Comparison of ENCODE assay signal across 23 cellular contexts in genomic region chr11:69439651-69440464, GRCh38. TPM values are rescaled to one million over a fixed set of nuclear protein-coding genes. Genes with fewer than 3 reads are reported as not detected.
DNase-seq lines count a peak whose midpoint lies in the region; ATAC-seq and TF ChIP-seq lines count a peak whose summit lies in the region.
"Had no signal": no experiment of that assay in that cellular context is flagged by ENCODE, and none has a peak within 500 bp of the region (broad histone marks: within the 10 kb centered on the region; RNA-seq: fewer than 3 reads in every experiment).

No MANE protein-coding gene starts in this region.

- no peak overlapping the region for H4K8ac ChIP-seq in mesenchymal stem cell (ENCODE audit: low read length)

- H3K9me3 Mint-ChIP-seq in activated naive CD4-positive, alpha-beta T cell treated with anti-CD3 and anti-CD28 coated beads, Interleukin-2, amount 10 ng/mL, durations not matched to agents 7 days and 5 days = no peaks in the 10 kb centered on the region
- H3K9me3 Mint-ChIP-seq in chondrocyte (ENCODE audit: low read depth) = no peaks in the 10 kb centered on the region
- no peaks in the 10 kb centered on the region for H3K9me3 Mint-ChIP-seq in type B pancreatic cell
- peaks cover 3% of the 10 kb centered on the region; the same call in 1 of the 2 replicates for H3K9me3 Mint-ChIP-seq in WTC11
- H3K9me3 Mint-ChIP-seq: CD4-positive, alpha-beta memory T cell had no signal

- H2BK12ac ChIP-seq in mesenchymal stem cell (ENCODE audit: low read length in 2 of 2) = peak overlapping the region; percentile 33 to 38

- WGBS in mesenchymal stem cell = 95% methylated on average over 13 of the region's 13 CpGs

- DNase-seq in activated naive CD4-positive, alpha-beta T cell treated with anti-CD3 and anti-CD28 coated beads, Interleukin-2, amount 10 ng/mL, durations not matched to agents 7 days and 5 days = no peak
- DNase-seq in activated naive CD4-positive, alpha-beta T cell (lab: John Stamatoyannopoulos, UW) = no peak
- DNase-seq in chondrocyte (ENCODE audit: low spot score) = peak; percentile 68
- no peak for DNase-seq in mesenchymal stem cell
- DNase-seq in type B pancreatic cell (ENCODE audit: extremely low spot score, unreplicated experiment) = no peak
- DNase-seq in NCI-H1436 treated with DMSO at 0.1 percent for 48 hours (lab: John Stamatoyannopoulos, UW) = no peak
- DNase-seq in WTC11 (ENCODE audit: low spot score) = no peak
- DNase-seq: CD4-positive, alpha-beta memory T cell; DMS79; GDM1; KG1; NCI-H1048; NCI-H2081 treated with DMSO at 0.1 percent for 48 hours; NCI-H510A treated with DMSO at 0.1 percent for 48 hours; NCI-H82; PC-9 had no signal

- POLR2A ChIA-PET in WTC11 (lab: Charles Lee) = no interaction called here

- H2AK5ac ChIP-seq in mesenchymal stem cell (ENCODE audit: low read length, severe bottlenecking) = no peak overlapping the region

- peak overlapping the region; percentile 39 for H3K27ac Mint-ChIP-seq in activated naive CD4-positive, alpha-beta T cell treated with anti-CD3 and anti-CD28 coated beads, Interleukin-2, amount 10 ng/mL, durations not matched to agents 7 days and 5 days
- H3K27ac Mint-ChIP-seq in chondrocyte (ENCODE audit: unreplicated experiment) (no peak overlapping the region), type B pancreatic cell (peak overlapping the region; percentile 43), WTC11 (no peak overlapping the region)
- H3K27ac Mint-ChIP-seq: CD4-positive, alpha-beta memory T cell had no signal

- H3K27me3 Mint-ChIP-seq in activated naive CD4-positive, alpha-beta T cell treated with anti-CD3 and anti-CD28 coated beads, Interleukin-2, amount 10 ng/mL, durations not matched to agents 7 days and 5 days = peaks cover 47% of the 10 kb centered on the region
- H3K27me3 Mint-ChIP-seq in chondrocyte (ENCODE audit: low read depth) = no peaks in the 10 kb centered on the region
- H3K27me3 Mint-ChIP-seq in type B pancreatic cell = no peaks in the 10 kb centered on the region
- peaks cover 10% of the 10 kb centered on the region for H3K27me3 Mint-ChIP-seq in WTC11 (ENCODE audit: low read depth)

- H2AFZ ChIP-seq in mesenchymal stem cell (ENCODE audit: low read depth, low read length) = no peak overlapping the region
- H2AFZ ChIP-seq: PC-9 had no signal

- no peak overlapping the region for H3K4me3 ChIP-seq in mesenchymal stem cell (ENCODE audit: insufficient read depth in 1 of 2, low read depth in 1 of 2, low read length in 2 of 2)
- H3K4me3 ChIP-seq: GM12878, PC-9, SJSA1 had no signal

- H3K79me1 ChIP-seq in mesenchymal stem cell (replicated peaks; ENCODE audit: low read length, poor library complexity, severe bottlenecking) = no peaks in the 10 kb centered on the region

- H3K36me3 Mint-ChIP-seq in activated naive CD4-positive, alpha-beta T cell treated with anti-CD3 and anti-CD28 coated beads, Interleukin-2, amount 10 ng/mL, durations not matched to agents 7 days and 5 days = no peaks in the 10 kb centered on the region
- no peaks in the 10 kb centered on the region for H3K36me3 Mint-ChIP-seq in chondrocyte (ENCODE audit: low read depth)
- H3K36me3 Mint-ChIP-seq in type B pancreatic cell = no peaks in the 10 kb centered on the region
- no peaks in the 10 kb centered on the region for H3K36me3 Mint-ChIP-seq in WTC11
- H3K36me3 Mint-ChIP-seq: CD4-positive, alpha-beta memory T cell had no signal

- no peaks in the 10 kb centered on the region for H3K27me3 ChIP-seq in mesenchymal stem cell (ENCODE audit: control insufficient read depth in 1 of 2, insufficient read depth in 1 of 2, low read length in 2 of 2)
- H3K27me3 ChIP-seq: SJSA1 had no signal

- H3K18ac ChIP-seq in mesenchymal stem cell (ENCODE audit: low read depth in 1 of 2, low read length in 2 of 2) = peak overlapping the region in 1 of 2 experiments; percentile 35

- peaks cover 5% of the 10 kb centered on the region for H3K4me1 Mint-ChIP-seq in activated naive CD4-positive, alpha-beta T cell treated with anti-CD3 and anti-CD28 coated beads, Interleukin-2, amount 10 ng/mL, durations not matched to agents 7 days and 5 days
- H3K4me1 Mint-ChIP-seq in chondrocyte (ENCODE audit: low read depth) = peaks cover 38% of the 10 kb centered on the region
- peaks cover 44% of the 10 kb centered on the region for H3K4me1 Mint-ChIP-seq in type B pancreatic cell (ENCODE audit: unreplicated experiment)
- H3K4me1 Mint-ChIP-seq in WTC11 = peaks cover 67% of the 10 kb centered on the region

- no peak overlapping the region for H4K91ac ChIP-seq in mesenchymal stem cell (ENCODE audit: low read length)

- ATAC-seq in GM21367 (IDR thresholded peaks at IDR 0.05; ENCODE audit: unreplicated experiment) (no peak), WTC11 (no peak)
- ATAC-seq: GM12878 had no signal

- H3K9me3 ChIP-seq in mesenchymal stem cell (ENCODE audit: control insufficient read depth, low read length) = no peaks in the 10 kb centered on the region
- H3K9me3 ChIP-seq: SJSA1 had no signal

- no peak overlapping the region for H3K9ac ChIP-seq in mesenchymal stem cell (ENCODE audit: low read length)

- H2BK5ac ChIP-seq in mesenchymal stem cell (ENCODE audit: low read depth, low read length, poor library complexity, severe bottlenecking) = no peak overlapping the region

- no peak overlapping the region for H3K4me3 Mint-ChIP-seq in activated naive CD4-positive, alpha-beta T cell treated with anti-CD3 and anti-CD28 coated beads, Interleukin-2, amount 10 ng/mL, durations not matched to agents 7 days and 5 days
- H3K4me3 Mint-ChIP-seq in chondrocyte (ENCODE audit: unreplicated experiment) = no peak overlapping the region
- peak overlapping the region; percentile 15 for H3K4me3 Mint-ChIP-seq in type B pancreatic cell
- no peak overlapping the region for H3K4me3 Mint-ChIP-seq in WTC11
- H3K4me3 Mint-ChIP-seq: CD4-positive, alpha-beta memory T cell had no signal

- peaks cover 43% of the 10 kb centered on the region for H3K4me1 ChIP-seq in mesenchymal stem cell (ENCODE audit: control insufficient read depth, insufficient read depth, low read depth, low read length)

- peaks cover 0 to 3% of the 10 kb centered on the region in 2 experiments for H3K36me3 ChIP-seq in mesenchymal stem cell (ENCODE audit: control insufficient read depth in 1 of 2, insufficient read depth in 2 of 2, low read depth in 1 of 2, low read length in 2 of 2)
- H3K36me3 ChIP-seq: SJSA1 had no signal

- H2BK120ac ChIP-seq in mesenchymal stem cell (ENCODE audit: low read depth, low read length) = peak overlapping the region; percentile 66

- H2BK15ac ChIP-seq in mesenchymal stem cell (ENCODE audit: low read depth, poor library complexity, severe bottlenecking) = no peak overlapping the region

- CTCF ChIA-PET in activated naive CD4-positive, alpha-beta T cell treated with anti-CD3 and anti-CD28 coated beads, Interleukin-2, amount 10 ng/mL, durations not matched to agents 7 days and 5 days (lab: Charles Lee) = no interaction called here
- CTCF ChIA-PET in WTC11 (lab: Charles Lee) = interaction anchor here (1.2 kb wide), 1 partner anchor 147 kb away, joined by 3 read pairs; no protein-coding TSS in a partner anchor

- H3K27ac ChIP-seq in mesenchymal stem cell (ENCODE audit: low read length, poor library complexity, severe bottlenecking) = no peak overlapping the region
- H3K27ac ChIP-seq: 22Rv1, SJSA1 had no signal

- TF ChIP-seq CTCF in chondrocyte (IDR thresholded peaks at IDR 0.05) = no peak
- no peak for TF ChIP-seq CTCF in type B pancreatic cell (conservative IDR thresholded peaks at IDR 0.05)
- TF ChIP-seq CTCF in WTC11 (IDR thresholded peaks at IDR 0.05) = no peak

- peak overlapping the region in 1 of 2 experiments; percentile 7 for H3K14ac ChIP-seq in mesenchymal stem cell (ENCODE audit: low read length in 2 of 2)

- H3K4me2 ChIP-seq in mesenchymal stem cell (ENCODE audit: low read length, poor library complexity, severe bottlenecking) = no peak overlapping the region
- H3K4me2 ChIP-seq: PC-9 had no signal

- H3K4ac ChIP-seq in mesenchymal stem cell (ENCODE audit: low read depth in 1 of 2, low read length in 2 of 2) = peak overlapping the region in 1 of 2 experiments; percentile 30

- no peak overlapping the region for H3K23ac ChIP-seq in mesenchymal stem cell (ENCODE audit: low read length in 2 of 2)

TF ChIP-seq in WTC11, 78 proteins besides CTCF, POLR2A, EP300 and RAD21 (continues in another document):
- TF ChIP-seq CREB1 (CRISPR knock-in tag; IDR thresholded peaks at IDR 0.05) (no peak), JAZF1 (CRISPR knock-in tag; IDR thresholded peaks at IDR 0.05) (no peak), PRDM15 (CRISPR knock-in tag; IDR thresholded peaks at IDR 0.05) (no peak), NR3C1 (CRISPR knock-in tag; conservative IDR thresholded peaks at IDR 0.05; ENCODE audit: low read depth) (no peak), ETV6 (CRISPR knock-in tag; IDR thresholded peaks at IDR 0.05) (no peak), RELA (CRISPR knock-in tag; IDR thresholded peaks at IDR 0.05; ENCODE audit: borderline replicate concordance) (no peak), ELF4 (CRISPR knock-in tag; IDR thresholded peaks at IDR 0.05; ENCODE audit: low read depth) (no peak)

RNA-seq across cellular contexts. Expression of gene LINC01488, which starts 41.6 kb away (rescaled TPM):
- total RNA-seq in chondrocyte (not detected in 3 replicates), type B pancreatic cell (ENCODE audit: low replicate concordance) (not detected in 2 replicates), WTC11 (2021) (not detected in 3 replicates)
- polyA plus RNA-seq in mesenchymal stem cell (2013, experiment 1 of 2) = not detected
- not detected for polyA plus RNA-seq in mesenchymal stem cell (2013, experiment 2 of 2)
- total RNA-seq: CD4-positive, alpha-beta memory T cell; GM12878; H7; PC-9 had no signal
- polyA plus RNA-seq: AG04450; BJ; CD4-positive, alpha-beta memory T cell; GM12878 had no signal

Comparison
In these comparisons a context has a peak if more than half of its experiments do, and no peak if none do; other contexts are left out.
1. H3K27ac Mint-ChIP-seq: peak in activated naive CD4-positive, alpha-beta T cell treated with anti-CD3 and anti-CD28 coated beads, Interleukin-2, amount 10 ng/mL, durations not matched to agents 7 days and 5 days (single experiment) and type B pancreatic cell (single experiment); none in chondrocyte (single experiment) and WTC11 (single experiment).